In genomic region chr19:20256606-20257005, GRCh38 we compare ENCODE assay signal across 40 cellular contexts.
"Had no signal": no experiment of that assay in that cellular context is flagged by ENCODE, and none has a peak within 500 bp of the region (broad histone marks: within the 10 kb centered on the region; RNA-seq: fewer than 3 reads in every experiment).

No MANE protein-coding gene starts in this region.

- H3K27me3 ChIP-seq: adrenal gland, ascending aorta, body of pancreas, brain microvascular endothelial cell had no signal

- H3K4me1 ChIP-seq: adrenal gland, ascending aorta, body of pancreas, breast epithelium had no signal

- H3K4me1 Mint-ChIP-seq: activated naive CD4-positive, alpha-beta T cell treated with anti-CD3 and anti-CD28 coated beads, Interleukin-2, amount 10 ng/mL, durations not matched to agents 7 days and 5 days; activated naive CD4-positive, alpha-beta T cell treated with anti-CD3 and anti-CD28 coated beads, Interleukin-2, amount 50 U/mL, for 24 hours; activated naive CD8-positive, alpha-beta T cell treated with anti-CD3 and anti-CD28 coated beads for 36 hours; activated naive CD8-positive, alpha-beta T cell treated with anti-CD3 and anti-CD28 coated beads, Interleukin-2, amount 50 U/mL, for 24 hours; activated T-helper 17 cell treated with anti-CD3 and anti-CD28 coated beads, Interleukin-2, amount 50 U/mL, for 72 hours; brain; central memory CD8-positive, alpha-beta T cell had no signal

- FAIRE-seq: astrocyte, bronchial epithelial cell had no signal

- H3K9me3 ChIP-seq: adrenal gland, ascending aorta, body of pancreas, breast epithelium had no signal

- DNase-seq: activated effector memory CD4-positive, alpha-beta T cell treated with anti-CD3 and anti-CD28 coated beads, Interleukin-2, amount 50 U/mL, for 16 hours; activated effector memory CD4-positive, alpha-beta T cell treated with Interleukin-2 at 50 U/mL for 16 hours; activated gamma-delta T cell; activated gamma-delta T cell treated with Interleukin-2 at 50 U/mL for 16 hours; activated naive CD4-positive, alpha-beta T cell; activated naive CD4-positive, alpha-beta T cell treated with anti-CD3 and anti-CD28 coated beads for 36 hours; activated naive CD4-positive, alpha-beta T cell treated with anti-CD3 and anti-CD28 coated beads, Interleukin-2, amount 10 ng/mL, durations not matched to agents 7 days and 5 days; activated naive CD4-positive, alpha-beta T cell treated with anti-CD3 and anti-CD28 coated beads, Interleukin-2, amount 50 U/mL, for 16 hours; activated naive CD4-positive, alpha-beta T cell treated with Interleukin-2 at 50 U/mL for 16 hours; activated naive CD8-positive, alpha-beta T cell treated with anti-CD3 and anti-CD28 coated beads for 36 hours; activated naive CD8-positive, alpha-beta T cell treated with anti-CD3 and anti-CD28 coated beads, Interleukin-2, amount 10 ng/mL, durations not matched to agents 7 days and 5 days; activated naive CD8-positive, alpha-beta T cell treated with anti-CD3 and anti-CD28 coated beads, Interleukin-2, amount 50 U/mL, for 24 hours; activated T-cell treated with anti-CD3 and anti-CD28 coated beads, Interleukin-2, amount 50 U/mL, for 1 hour; activated T-cell treated with anti-CD3 and anti-CD28 coated beads, Interleukin-2, amount 50 U/mL, for 24 hours; activated T-cell treated with anti-CD3 and anti-CD28 coated beads, Interleukin-2, amount 50 U/mL, for 4 hours; activated T-cell treated with anti-CD3 and anti-CD28 coated beads, Interleukin-2, amount 50 U/mL, for 48 hours; activated T-cell treated with anti-CD3 and anti-CD28 coated beads, Interleukin-2, amount 50 U/mL, for 72 hours; adrenal gland; amniotic stem cell; amygdala; anterior cingulate cortex; aorta; body of pancreas; brain microvascular endothelial cell; caudate nucleus; central memory CD4-positive, alpha-beta T cell; cerebellar nuclear complex had no signal

- H3K9me3 Mint-ChIP-seq: activated naive CD4-positive, alpha-beta T cell treated with anti-CD3 and anti-CD28 coated beads for 36 hours; activated naive CD8-positive, alpha-beta T cell treated with anti-CD3 and anti-CD28 coated beads for 36 hours; activated T-cell treated with anti-CD3 and anti-CD28 coated beads, Interleukin-2, amount 50 U/mL, for 24 hours; activated T-helper 17 cell treated with anti-CD3 and anti-CD28 coated beads, Interleukin-2, amount 50 U/mL, for 72 hours; brain; central memory CD8-positive, alpha-beta T cell had no signal

- H3K36me3 ChIP-seq: adrenal gland, ascending aorta, brain microvascular endothelial cell, breast epithelium, cardiac muscle cell had no signal

- H3K27ac ChIP-seq: adrenal gland, ascending aorta, body of pancreas, brain microvascular endothelial cell, breast epithelium, cardiac muscle cell had no signal

- H3K4me3 ChIP-seq: adrenal gland, ascending aorta, body of pancreas, breast epithelium, cardiac muscle cell had no signal

- H3K36me3 Mint-ChIP-seq: activated naive CD4-positive, alpha-beta T cell treated with anti-CD3 and anti-CD28 coated beads, Interleukin-2, amount 10 ng/mL, durations not matched to agents 7 days and 5 days; activated naive CD4-positive, alpha-beta T cell treated with anti-CD3 and anti-CD28 coated beads, Interleukin-2, amount 50 U/mL, for 24 hours; activated naive CD8-positive, alpha-beta T cell treated with anti-CD3 and anti-CD28 coated beads for 36 hours; activated naive CD8-positive, alpha-beta T cell treated with anti-CD3 and anti-CD28 coated beads, Interleukin-2, amount 10 ng/mL, durations not matched to agents 7 days and 5 days; brain had no signal

- H3K4me3 Mint-ChIP-seq: activated naive CD4-positive, alpha-beta T cell treated with anti-CD3 and anti-CD28 coated beads for 36 hours; activated naive CD4-positive, alpha-beta T cell treated with anti-CD3 and anti-CD28 coated beads, Interleukin-2, amount 10 ng/mL, durations not matched to agents 7 days and 5 days; activated naive CD4-positive, alpha-beta T cell treated with anti-CD3 and anti-CD28 coated beads, Interleukin-2, amount 50 U/mL, for 24 hours; activated naive CD8-positive, alpha-beta T cell; activated naive CD8-positive, alpha-beta T cell treated with anti-CD3 and anti-CD28 coated beads for 36 hours; activated naive CD8-positive, alpha-beta T cell treated with anti-CD3 and anti-CD28 coated beads, Interleukin-2, amount 10 ng/mL, durations not matched to agents 7 days and 5 days; activated naive CD8-positive, alpha-beta T cell treated with anti-CD3 and anti-CD28 coated beads, Interleukin-2, amount 50 U/mL, for 24 hours; activated T-cell treated with anti-CD3 and anti-CD28 coated beads, Interleukin-2, amount 50 U/mL, for 24 hours; activated T-cell treated with anti-CD3 and anti-CD28 coated beads, Interleukin-2, amount 50 U/mL, for 4 hours; activated T-cell treated with anti-CD3 and anti-CD28 coated beads, Interleukin-2, amount 50 U/mL, for 72 hours; activated T-helper 1 cell treated with anti-CD3 and anti-CD28 coated beads, Interleukin-12 subunit alpha, Interleukin-12 subunit beta, Interleukin-2, Interleukin-4 antibody, amounts not matched to agents 30 ng/mL and 10 ng/mL and 1 ng/mL, durations not matched to agents 14 hours and 24 hours and 36 hours; activated T-helper 17 cell treated with anti-CD3 and anti-CD28 coated beads, Interleukin-2, amount 50 U/mL, for 72 hours; brain; central memory CD8-positive, alpha-beta T cell had no signal

- ATAC-seq: activated naive CD4-positive, alpha-beta T cell treated with anti-CD3 and anti-CD28 coated beads, Interleukin-2, amount 50 U/mL, for 72 hours; activated naive CD8-positive, alpha-beta T cell treated with anti-CD3 and anti-CD28 coated beads, Interleukin-2, amount 50 U/mL, for 24 hours; activated T-cell treated with anti-CD3 and anti-CD28 coated beads, Interleukin-2, amount 50 U/mL, for 4 hours; activated T-cell treated with anti-CD3 and anti-CD28 coated beads, Interleukin-2, amount 50 U/mL, for 72 hours; activated T-helper 17 cell treated with anti-CD3 and anti-CD28 coated beads, Interleukin-2, amount 50 U/mL, for 72 hours; body of pancreas had no signal

- H3K27ac Mint-ChIP-seq: activated naive CD4-positive, alpha-beta T cell treated with anti-CD3 and anti-CD28 coated beads for 36 hours; activated naive CD4-positive, alpha-beta T cell treated with anti-CD3 and anti-CD28 coated beads, Interleukin-2, amount 10 ng/mL, durations not matched to agents 7 days and 5 days; activated naive CD4-positive, alpha-beta T cell treated with anti-CD3 and anti-CD28 coated beads, Interleukin-2, amount 50 U/mL, for 24 hours; activated naive CD4-positive, alpha-beta T cell treated with anti-CD3 and anti-CD28 coated beads, Interleukin-2, amount 50 U/mL, for 72 hours; activated naive CD8-positive, alpha-beta T cell; activated naive CD8-positive, alpha-beta T cell treated with anti-CD3 and anti-CD28 coated beads for 36 hours; activated naive CD8-positive, alpha-beta T cell treated with anti-CD3 and anti-CD28 coated beads, Interleukin-2, amount 10 ng/mL, durations not matched to agents 7 days and 5 days; activated naive CD8-positive, alpha-beta T cell treated with anti-CD3 and anti-CD28 coated beads, Interleukin-2, amount 50 U/mL, for 24 hours; activated T-cell treated with anti-CD3 and anti-CD28 coated beads, Interleukin-2, amount 50 U/mL, for 24 hours; activated T-cell treated with anti-CD3 and anti-CD28 coated beads, Interleukin-2, amount 50 U/mL, for 72 hours; activated T-helper 1 cell treated with anti-CD3 and anti-CD28 coated beads, Interleukin-12 subunit alpha, Interleukin-12 subunit beta, Interleukin-2, Interleukin-4 antibody, amounts not matched to agents 30 ng/mL and 10 ng/mL and 1 ng/mL, durations not matched to agents 14 hours and 24 hours and 36 hours; activated T-helper 17 cell treated with anti-CD3 and anti-CD28 coated beads, Interleukin-2, amount 50 U/mL, for 72 hours; activated T-helper 2 cell treated with anti-CD3 and anti-CD28 coated beads, Interferon-gamma antibody, Interleukin-2, Interleukin-4, amounts not matched to agents 10 μg/mL and 5 μg/mL and 100 μg/mL, durations not matched to agents 14 hours and 24 hours and 36 hours; brain had no signal
